Comparison of ENCODE assay signal across 33 cellular contexts in the genomic region with DNA sequence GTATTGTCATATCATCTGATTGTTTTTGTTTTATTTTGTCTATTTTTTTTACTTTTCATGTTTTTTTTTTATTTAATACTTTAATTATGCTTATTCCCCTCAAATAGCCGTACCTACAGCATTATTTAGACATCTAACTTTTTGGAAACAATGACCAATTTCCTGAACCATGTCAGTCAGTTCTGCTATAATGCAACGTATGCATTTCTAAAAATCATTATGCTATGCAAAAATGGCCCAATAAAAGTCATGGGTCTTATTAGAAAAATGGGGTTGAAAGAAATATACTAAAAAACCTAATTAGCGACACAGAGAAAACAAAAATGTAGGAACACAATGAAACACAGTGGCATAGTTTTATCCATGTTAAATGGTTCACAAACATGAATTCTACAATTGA.
"Had no signal": no experiment of that assay in that cellular context is flagged by ENCODE, and none has a peak within 500 bp of the region (broad histone marks: within the 10 kb centered on the region; RNA-seq: fewer than 3 reads in every experiment).

No MANE protein-coding gene starts in this region.

- H3K9me3 ChIP-seq: MG63 had no signal

- DNase-seq: MG63, MM.1S, MV-4-11, NCI-H1092, NCI-H1092 treated with DMSO at 0.1 percent for 48 hours, NCI-H1105, NCI-H1105 treated with DMSO at 0.1 percent for 48 hours, NCI-H1417, NCI-H1417 treated with DMSO at 0.1 percent for 48 hours, NCI-H1436, NCI-H1436 treated with DMSO at 0.1 percent for 48 hours, NCI-H146, NCI-H1694, NCI-H1694 treated with DMSO at 0.1 percent for 48 hours, NCI-H187, NCI-H187 treated with DMSO at 0.1 percent for 48 hours, NCI-H1930, NCI-H2029, NCI-H2029 treated with DMSO at 0.1 percent for 48 hours, NCI-H2081, NCI-H2081 treated with DMSO at 0.1 percent for 48 hours, NCI-H2107, NCI-H2171, NCI-H2171 treated with DMSO at 0.1 percent for 48 hours, NCI-H2227 treated with DMSO at 0.1 percent for 48 hours, NCI-H226, NCI-H345, NCI-H446, NCI-H446 treated with DMSO at 0.1 percent for 48 hours, NCI-H510A, NCI-H510A treated with DMSO at 0.1 percent for 48 hours, NCI-H524, NCI-H524 treated with DMSO at 0.1 percent for 48 hours had no signal

- H3K27me3 ChIP-seq: MG63 had no signal

- H3K4me3 ChIP-seq: MG63 had no signal

- H3K36me3 ChIP-seq: MG63 had no signal
